ENCODE assay signal across 15 cellular contexts in genomic region chr11:64753019-64753379, GRCh38. TPM values are rescaled to one million over a fixed set of nuclear protein-coding genes. Genes with fewer than 3 reads are reported as not detected.
"Had no signal": no experiment of that assay in that cellular context is flagged by ENCODE, and none has a peak within 500 bp of the region (broad histone marks: within the 10 kb centered on the region; RNA-seq: fewer than 3 reads in every experiment).

No MANE protein-coding gene starts in this region.

- H3K36me3 Mint-ChIP-seq: natural killer cell had no signal

- H3K79me2 ChIP-seq: hepatocyte had no signal

- H3K9me3 Mint-ChIP-seq: activated CD4-positive, alpha-beta memory T cell treated with anti-CD3 and anti-CD28 coated beads for 36 hours; activated naive CD4-positive, alpha-beta T cell treated with anti-CD3 and anti-CD28 coated beads for 36 hours; activated T-cell treated with anti-CD3 and anti-CD28 coated beads, Interleukin-2, amount 50 U/mL, for 4 hours; natural killer cell had no signal

- H3K4me1 ChIP-seq: breast epithelium, stomach had no signal

- H3K36me3 ChIP-seq: breast epithelium, WERI-Rb-1 had no signal

- H3K27ac Mint-ChIP-seq: activated CD4-positive, alpha-beta memory T cell treated with anti-CD3 and anti-CD28 coated beads for 36 hours; activated CD4-positive, alpha-beta T cell treated with anti-CD3 and anti-CD28 coated beads for 36 hours; activated naive CD4-positive, alpha-beta T cell treated with anti-CD3 and anti-CD28 coated beads for 36 hours had no signal

- H3K4me3 ChIP-seq: breast epithelium, hepatocyte, lung, skin epidermis, stomach had no signal

- H3K9me3 ChIP-seq: breast epithelium, stomach had no signal

- H2AFZ ChIP-seq: hepatocyte had no signal

- ATAC-seq: activated CD4-positive, alpha-beta T cell treated with anti-CD3 and anti-CD28 coated beads for 36 hours; activated T-cell treated with anti-CD3 and anti-CD28 coated beads, Interleukin-2, amount 50 U/mL, for 4 hours; natural killer cell had no signal

- H3K27ac ChIP-seq: breast epithelium, hepatocyte, skin epidermis, stomach, WERI-Rb-1 had no signal

- H3K27me3 ChIP-seq: breast epithelium, hepatocyte, stomach had no signal

- DNase-seq: activated CD4-positive, alpha-beta memory T cell treated with anti-CD3 and anti-CD28 coated beads for 36 hours; activated CD4-positive, alpha-beta T cell treated with anti-CD3 and anti-CD28 coated beads for 36 hours; activated naive CD4-positive, alpha-beta T cell treated with anti-CD3 and anti-CD28 coated beads for 36 hours; activated T-cell treated with anti-CD3 and anti-CD28 coated beads, Interleukin-2, amount 50 U/mL, for 4 hours; effector CD4-positive, alpha-beta T cell; natural killer cell; nucleus accumbens; stomach; trophoblast cell; WERI-Rb-1 had no signal

- H3K27me3 Mint-ChIP-seq: activated CD4-positive, alpha-beta memory T cell treated with anti-CD3 and anti-CD28 coated beads for 36 hours; activated CD4-positive, alpha-beta T cell treated with anti-CD3 and anti-CD28 coated beads for 36 hours had no signal

- H3K4me2 ChIP-seq: hepatocyte had no signal

- H3K4me3 Mint-ChIP-seq: activated CD4-positive, alpha-beta memory T cell treated with anti-CD3 and anti-CD28 coated beads for 36 hours; activated CD4-positive, alpha-beta T cell treated with anti-CD3 and anti-CD28 coated beads for 36 hours; activated naive CD4-positive, alpha-beta T cell treated with anti-CD3 and anti-CD28 coated beads for 36 hours; activated T-cell treated with anti-CD3 and anti-CD28 coated beads, Interleukin-2, amount 50 U/mL, for 4 hours; natural killer cell had no signal

RNA-seq across cellular contexts. Expression of gene PYGM, which starts 6.8 kb away (rescaled TPM):
- total RNA-seq: glomerular endothelial cell had no signal

RNA-seq across cellular contexts. Expression of gene NRXN2, which starts 30.0 kb away (rescaled TPM):
- total RNA-seq: glomerular endothelial cell had no signal
